8 cellular contexts compared by ENCODE assay signal in the genomic region with DNA sequence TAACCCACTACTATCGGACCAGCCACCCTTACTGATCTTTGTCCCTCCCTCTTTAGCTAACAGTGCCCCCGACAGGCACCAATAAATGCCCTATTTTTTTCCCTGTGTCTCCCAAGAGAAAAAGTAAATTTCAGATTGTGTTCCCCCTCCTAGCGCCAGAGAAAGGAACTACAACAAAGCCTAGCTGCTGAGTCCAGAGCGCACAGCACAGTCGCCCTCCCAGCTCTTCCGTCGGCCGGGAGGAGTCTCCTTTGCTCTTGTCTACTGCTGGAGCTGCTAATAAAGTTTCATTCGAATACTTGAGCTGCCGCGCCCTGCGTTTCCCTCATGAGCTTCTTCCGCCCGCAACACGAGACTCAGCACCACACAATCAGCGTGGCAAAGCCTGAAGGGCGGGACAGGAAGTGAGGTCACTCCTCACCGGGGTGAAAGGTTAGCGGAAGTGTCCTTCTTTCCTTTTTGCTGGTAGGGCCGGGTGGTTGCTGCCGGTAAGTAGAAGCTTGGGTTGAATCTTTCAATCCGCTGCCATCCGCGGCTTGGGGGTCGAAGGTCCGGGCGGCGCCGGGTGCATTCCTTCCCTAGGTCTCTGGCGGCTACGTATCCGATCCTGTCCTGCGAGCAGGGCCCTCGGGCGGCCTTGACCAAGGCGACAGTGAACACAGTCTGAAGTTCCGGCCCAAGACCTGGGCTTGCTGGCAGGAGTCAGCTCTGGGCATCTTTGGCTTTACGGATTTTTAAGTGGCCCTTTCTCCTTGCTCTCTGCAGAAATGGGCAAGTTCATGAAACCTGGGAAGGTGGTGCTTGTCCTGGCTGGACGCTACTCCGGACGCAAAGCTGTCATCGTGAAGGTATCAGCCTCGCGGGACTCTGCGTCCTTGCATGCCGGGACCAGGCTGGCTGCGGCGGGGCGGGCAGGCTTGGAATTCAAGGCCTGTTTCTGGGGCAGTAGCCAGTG.
DNase-seq lines count a peak whose midpoint lies in the region; ATAC-seq and TF ChIP-seq lines count a peak whose summit lies in the region.

A gene (plus strand): TSS at position 436 of the 955 bp plus-strand sequence. CDS start 332 bp downstream, at position 768.

- H3K36me3 Mint-ChIP-seq in nephron (ENCODE audit: low read depth): peaks cover 38% of the 10 kb centered on the region

- H3K4me3 Mint-ChIP-seq in nephron: peak within 1 kb of the TSS; percentile 95 to 97 (median 97)
- H3K4me3 Mint-ChIP-seq in stimulated activated naive CD8-positive, alpha-beta T cell treated with anti-CD3 and anti-CD28 coated beads, Interleukin-15, amount 100 ng/mL, for 72 hours: peak within 1 kb of the TSS; percentile 89

- no peaks in the 10 kb centered on the region for H3K9me3 ChIP-seq in RWPE2 (ENCODE audit: severe bottlenecking)

- TF ChIP-seq CTCF in LNCaP clone FGC (IDR thresholded peaks at IDR 0.05; ENCODE audit: control insufficient read depth, extremely low read depth, insufficient read depth) (peak; percentile 78), RWPE2 (IDR thresholded peaks at IDR 0.05; ENCODE audit: poor library complexity, severe bottlenecking) (peak; percentile 95), fibroblast of pulmonary artery (IDR thresholded peaks at IDR 0.05; ENCODE audit: low read length, missing control alignments) (peak; percentile 80), nephron (IDR thresholded peaks at IDR 0.05; ENCODE audit: unreplicated experiment in 3 of 3) (peak; percentile 83 to 91 (median 91))

- H3K9me3 Mint-ChIP-seq in nephron: no peaks in the 10 kb centered on the region
- H3K9me3 Mint-ChIP-seq in stimulated activated naive CD8-positive, alpha-beta T cell treated with anti-CD3 and anti-CD28 coated beads, Interleukin-15, amount 100 ng/mL, for 72 hours: no peaks in the 10 kb centered on the region

- no peaks in the 10 kb centered on the region for H3K27me3 ChIP-seq in RWPE2 (ENCODE audit: insufficient read depth, poor library complexity, severe bottlenecking)

- H3K4me3 ChIP-seq in LNCaP clone FGC (ENCODE audit: low read depth, low read length) (peak within 1 kb of the TSS; percentile 98), RWPE2 (ENCODE audit: severe bottlenecking) (peak within 1 kb of the TSS; percentile 74), fibroblast of pulmonary artery (replicated peaks; ENCODE audit: low read depth, low read length) (peak within 1 kb of the TSS; percentile 95)

- peak within 1 kb of the TSS; percentile 85 for H3K27ac ChIP-seq in RWPE2 (ENCODE audit: poor library complexity, severe bottlenecking)

- peaks cover 50% of the 10 kb centered on the region for H3K36me3 ChIP-seq in RWPE2 (ENCODE audit: low read depth)

- no peaks in the 10 kb centered on the region for H3K27me3 Mint-ChIP-seq in nephron (ENCODE audit: low read depth)
- H3K27me3 Mint-ChIP-seq in stimulated activated naive CD8-positive, alpha-beta T cell treated with anti-CD3 and anti-CD28 coated beads, Interleukin-15, amount 100 ng/mL, for 72 hours: no peaks in the 10 kb centered on the region

- H3K4me1 Mint-ChIP-seq in nephron: peaks cover 18% of the 10 kb centered on the region
- H3K4me1 Mint-ChIP-seq in stimulated activated naive CD8-positive, alpha-beta T cell treated with anti-CD3 and anti-CD28 coated beads, Interleukin-15, amount 100 ng/mL, for 72 hours: peaks cover 42% of the 10 kb centered on the region

- peak within 1 kb of the TSS; percentile 71 to 98 (median 84) for H3K27ac Mint-ChIP-seq in nephron
- peak within 1 kb of the TSS; percentile 99 for H3K27ac Mint-ChIP-seq in stimulated activated naive CD8-positive, alpha-beta T cell treated with anti-CD3 and anti-CD28 coated beads, Interleukin-15, amount 100 ng/mL, for 72 hours

- ATAC-seq in RWPE2 (ENCODE audit: low read depth): peak; percentile 90
- ATAC-seq in stimulated activated naive CD8-positive, alpha-beta T cell treated with anti-CD3 and anti-CD28 coated beads, Interleukin-15, amount 100 ng/mL, for 72 hours: peak; percentile 98

- DNase-seq in EL (peak; percentile 100), GOT3 (lab: John Stamatoyannopoulos, UW) (peak; percentile 95), LNCaP clone FGC (ENCODE audit: low read depth) (peak; percentile 100), RWPE2 (ENCODE audit: low spot score) (peak; percentile 98), fibroblast of pulmonary artery (ENCODE audit: low read depth) (peak; percentile 100)
- DNase-seq in activated T-helper 9 cell treated with anti-CD3 and anti-CD28 coated beads, Interleukin-2, amount 50 U/mL, for 16 hours (ENCODE audit: low read depth): peak; percentile 95
- peak; percentile 95 to 98 for DNase-seq in stimulated activated naive CD8-positive, alpha-beta T cell treated with anti-CD3 and anti-CD28 coated beads, Interleukin-15, amount 100 ng/mL, for 72 hours

- peaks cover 32% of the 10 kb centered on the region for H3K4me1 ChIP-seq in RWPE2 (ENCODE audit: insufficient read depth, poor library complexity, severe bottlenecking)

Comparison
In these comparisons a context has a peak if more than half of its experiments do, and no peak if none do; other contexts are left out.
1. Peak in every context shown above with its lines: DNase-seq, ATAC-seq, H3K4me3 ChIP-seq and H3K27ac ChIP-seq.